Comparison of ENCODE assay signal across 10 cellular contexts in genomic region chr16:2035431-2036199, GRCh38. TPM values are rescaled to one million over a fixed set of nuclear protein-coding genes. Genes with fewer than 3 reads are reported as not detected.
A peak's percentile ranks its signal among the peaks of the same experiment; 100 is the strongest.
DNase-seq lines count a peak whose midpoint lies in the region; ATAC-seq and TF ChIP-seq lines count a peak whose summit lies in the region.
"Had no signal": no experiment of that assay in that cellular context is flagged by ENCODE, and none has a peak within 500 bp of the region (broad histone marks: within the 10 kb centered on the region; RNA-seq: fewer than 3 reads in every experiment).

No MANE protein-coding gene starts in this region.

- H3K4me3 ChIP-seq in WI38 (ENCODE audit: low read depth, low read length): peak overlapping the region; percentile 30

- TF ChIP-seq CTCF in WI38 (IDR thresholded peaks at IDR 0.05; ENCODE audit: low read depth, low read length) (no peak), glutamatergic neuron (IDR thresholded peaks at IDR 0.05; ENCODE audit: partially characterized antibody, unreplicated experiment) (no peak)

- peaks cover 8% of the 10 kb centered on the region for H3K4me1 Mint-ChIP-seq in glutamatergic neuron (ENCODE audit: low read depth, unreplicated experiment)
- H3K4me1 Mint-ChIP-seq: naive B cell had no signal

- peaks cover 11% of the 10 kb centered on the region for H3K9me3 Mint-ChIP-seq in glutamatergic neuron (ENCODE audit: unreplicated experiment)
- H3K9me3 Mint-ChIP-seq: naive B cell had no signal

- POLR2A ChIA-PET in HEK293T (lab: Yijun Ruan, JAX): interaction anchor here (1.5 to 3.3 kb wide), 2 partner anchors 12 to 71 kb away, joined by 5 to 10 read pairs; partner anchors contain the start of genes NTHL1, RPS2 and TSC2

- H3K36me3 Mint-ChIP-seq in glutamatergic neuron (ENCODE audit: unreplicated experiment): no peaks in the 10 kb centered on the region
- H3K36me3 Mint-ChIP-seq: naive B cell had no signal

- DNase-seq in HT1080 (ENCODE audit: low read depth) (peak; percentile 90), iris pigment epithelial cell (ENCODE audit: low read depth) (peak; percentile 90), substantia nigra (lab: John Stamatoyannopoulos, UW) (peak in 9 of 49 donors; percentile 11 to 71 (median 21)), glutamatergic neuron (no peak), CD1c-positive myeloid dendritic cell (ENCODE audit: extremely low spot score) (no peak), HEK293T (ENCODE audit: extremely low spot score) (no peak)
- DNase-seq: naive B cell had no signal

- CTCF ChIA-PET in HEK293T (lab: Yijun Ruan, JAX): no interaction called here

- no peak overlapping the region for H3K27ac Mint-ChIP-seq in glutamatergic neuron (ENCODE audit: unreplicated experiment)
- H3K27ac Mint-ChIP-seq: naive B cell had no signal

- peak overlapping the region; percentile 64 for H3K27ac ChIP-seq in substantia nigra (ENCODE audit: low read depth, low read length, poor library complexity, severe bottlenecking)

- ATAC-seq in HG03135 (IDR thresholded peaks at IDR 0.05; ENCODE audit: unreplicated experiment): no peak
- ATAC-seq: activated CD4-positive, CD25-positive, alpha-beta regulatory T cell treated with anti-CD3 and anti-CD28 coated beads, Interleukin-2, amount 50 U/mL, for 24 hours had no signal

- no peak overlapping the region for H3K4me3 Mint-ChIP-seq in glutamatergic neuron (ENCODE audit: unreplicated experiment)

- peaks cover 10% of the 10 kb centered on the region for H3K27me3 Mint-ChIP-seq in glutamatergic neuron (ENCODE audit: unreplicated experiment)

TF ChIP-seq in HEK293T, 16 proteins besides CTCF, POLR2A, EP300 and RAD21:
- TF ChIP-seq PKNOX1 (IDR thresholded peaks at IDR 0.05): no peak
- no peak for TF ChIP-seq ZNF384 (IDR thresholded peaks at IDR 0.05)
- no peak for TF ChIP-seq HDGF (IDR thresholded peaks at IDR 0.05; ENCODE audit: borderline replicate concordance)
- TF ChIP-seq ELF4 (IDR thresholded peaks at IDR 0.05): no peak
- no peak for TF ChIP-seq NFRKB (IDR thresholded peaks at IDR 0.05)
- TF ChIP-seq SP1 (IDR thresholded peaks at IDR 0.05): no peak
- no peak for TF ChIP-seq ARNT (IDR thresholded peaks at IDR 0.05)
- no peak for TF ChIP-seq CTBP1 (IDR thresholded peaks at IDR 0.05; ENCODE audit: borderline replicate concordance)
- TF ChIP-seq L3MBTL2 (conservative IDR thresholded peaks at IDR 0.05): no peak
- TF ChIP-seq FOXM1 (IDR thresholded peaks at IDR 0.05; ENCODE audit: borderline replicate concordance): no peak
- no peak for TF ChIP-seq FOXK2 (IDR thresholded peaks at IDR 0.05)
- TF ChIP-seq BHLHE40 (IDR thresholded peaks at IDR 0.05; ENCODE audit: borderline replicate concordance): no peak
- TF ChIP-seq TARDBP (IDR thresholded peaks at IDR 0.05): no peak
TF ChIP-seq in HEK293T: peak in this region for 0.

RNA-seq across cellular contexts. Expression of gene NHERF2, which starts 8.9 kb away (rescaled TPM):
- 118 and 158 TPM in 2 replicates for total RNA-seq in HT1080 (2014; rRNA removed; shearing (Covaris generic))
- 82.4 and 111 TPM in 2 replicates for polyA plus RNA-seq in HT1080 (2015; cell fraction: cytosol; rRNA removed)
- polyA plus RNA-seq in HT1080 (2015; cell fraction: nucleus; rRNA removed): 39.4 and 46.0 TPM in 2 replicates
- total RNA-seq in glutamatergic neuron (ENCODE audit: unreplicated experiment): 22.3 TPM

RNA-seq across cellular contexts. Expression of gene NTHL1, which starts 12.0 kb away (rescaled TPM):
- total RNA-seq in HT1080 (2014; rRNA removed; shearing (Covaris generic)): 61.5 and 90.5 TPM in 2 replicates
- 31.3 and 42.2 TPM in 2 replicates for polyA plus RNA-seq in HT1080 (2015; cell fraction: cytosol; rRNA removed)
- 30.0 and 43.9 TPM in 2 replicates for polyA plus RNA-seq in HT1080 (2015; cell fraction: nucleus; rRNA removed)
- 194 TPM for total RNA-seq in glutamatergic neuron (ENCODE audit: unreplicated experiment)

RNA-seq across cellular contexts. Expression of gene TSC2, which starts 12.2 kb away (rescaled TPM):
- total RNA-seq in HT1080 (2014; rRNA removed; shearing (Covaris generic)): 50.2 and 59.6 TPM in 2 replicates
- polyA plus RNA-seq in HT1080 (2015; cell fraction: cytosol; rRNA removed): 43.4 and 45.2 TPM in 2 replicates
- 168 and 175 TPM in 2 replicates for polyA plus RNA-seq in HT1080 (2015; cell fraction: nucleus; rRNA removed)
- total RNA-seq in glutamatergic neuron (ENCODE audit: unreplicated experiment): 215 TPM

RNA-seq across cellular contexts. Expression of gene NPW, which starts 16.0 kb away (rescaled TPM):
- total RNA-seq in HT1080 (2014; rRNA removed; shearing (Covaris generic)): 0.30 and 0.35 TPM in 2 replicates
- 0.23 and 1.0 TPM in 2 replicates for polyA plus RNA-seq in HT1080 (2015; cell fraction: cytosol; rRNA removed)
- 3.1 and 4.1 TPM in 2 replicates for polyA plus RNA-seq in HT1080 (2015; cell fraction: nucleus; rRNA removed)
- 0.91 TPM for total RNA-seq in glutamatergic neuron (ENCODE audit: unreplicated experiment)

RNA-seq across cellular contexts. Expression of gene ZNF598, which starts 26.0 kb away (rescaled TPM):
- total RNA-seq in HT1080 (2014; rRNA removed; shearing (Covaris generic)): 46.2 and 50.4 TPM in 2 replicates
- polyA plus RNA-seq in HT1080 (2015; cell fraction: cytosol; rRNA removed): 125 and 130 TPM in 2 replicates
- 197 and 214 TPM in 2 replicates for polyA plus RNA-seq in HT1080 (2015; cell fraction: nucleus; rRNA removed)
- total RNA-seq in glutamatergic neuron (ENCODE audit: unreplicated experiment): 90.4 TPM

Comparison
In these comparisons a context has a peak if more than half of its experiments do, and no peak if none do; other contexts are left out.
1. DNase-seq: peak in HT1080 (single experiment) and iris pigment epithelial cell (single experiment); none in glutamatergic neuron (single experiment), CD1c-positive myeloid dendritic cell (single experiment) and HEK293T (single experiment).